ENCODE assay signal across 14 cellular contexts in the genomic region with DNA sequence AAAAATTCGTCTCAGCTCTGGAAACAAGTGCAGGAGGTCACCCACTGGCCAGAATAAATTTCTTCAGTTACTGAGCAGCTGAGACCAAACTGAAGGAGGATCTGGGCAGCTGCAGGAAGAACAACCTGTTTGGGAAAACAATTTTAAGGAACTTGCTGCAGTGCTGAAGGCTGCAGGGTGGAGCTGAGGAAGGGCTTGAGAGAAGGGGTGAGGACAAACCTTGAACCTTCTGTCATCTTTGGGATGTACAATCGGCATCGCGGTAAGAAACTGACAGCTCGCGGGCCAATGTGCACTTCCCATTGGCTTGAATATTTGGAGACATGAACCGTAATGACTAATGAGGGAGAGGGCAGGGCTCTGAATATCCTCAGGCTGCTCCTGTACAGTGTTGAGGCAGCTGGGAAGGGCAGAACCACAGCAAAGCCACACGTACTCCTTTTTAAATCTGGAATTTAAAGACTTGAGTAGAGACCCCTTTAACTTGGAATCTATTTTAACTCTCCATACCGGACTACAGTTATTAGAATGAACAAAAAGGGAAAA.
"Had no signal": no experiment of that assay in that cellular context is flagged by ENCODE, and none has a peak within 500 bp of the region (broad histone marks: within the 10 kb centered on the region; RNA-seq: fewer than 3 reads in every experiment).

No MANE protein-coding gene starts in this region.

- H2AFZ ChIP-seq: hepatocyte had no signal

- H3K4me3 Mint-ChIP-seq: activated CD8-positive, alpha-beta memory T cell treated with anti-CD3 and anti-CD28 coated beads, Interleukin-2, amount 10 ng/mL, durations not matched to agents 7 days and 5 days; activated naive CD4-positive, alpha-beta T cell treated with anti-CD3 and anti-CD28 coated beads, Interleukin-2, amount 10 ng/mL, durations not matched to agents 7 days and 5 days; activated T-cell treated with anti-CD3 and anti-CD28 coated beads, Interleukin-2, amount 50 U/mL, for 24 hours; natural killer cell; stimulated activated naive CD8-positive, alpha-beta T cell treated with anti-CD3 and anti-CD28 coated beads, Interleukin-15, Interleukin-2, amounts not matched to agents 100 ng/mL and 50 ng/mL, for 24 hours had no signal

- H3K4me2 ChIP-seq: hepatocyte had no signal

- H3K4me3 ChIP-seq: cardiac muscle cell, hepatocyte, mucosa of descending colon, right atrium auricular region, upper lobe of left lung had no signal

- H3K9me3 ChIP-seq: mucosa of descending colon, right atrium auricular region, upper lobe of left lung had no signal

- ATAC-seq: activated CD8-positive, alpha-beta memory T cell treated with anti-CD3 and anti-CD28 coated beads, Interleukin-2, amount 10 ng/mL, durations not matched to agents 7 days and 5 days; esophagus mucosa; mucosa of descending colon; natural killer cell had no signal

- H3K9me3 Mint-ChIP-seq: activated naive CD4-positive, alpha-beta T cell treated with anti-CD3 and anti-CD28 coated beads, Interleukin-2, amount 10 ng/mL, durations not matched to agents 7 days and 5 days; activated T-cell treated with anti-CD3 and anti-CD28 coated beads, Interleukin-2, amount 50 U/mL, for 24 hours; stimulated activated naive CD8-positive, alpha-beta T cell treated with anti-CD3 and anti-CD28 coated beads, Interleukin-15, Interleukin-2, amounts not matched to agents 100 ng/mL and 50 ng/mL, for 24 hours had no signal

- H3K36me3 Mint-ChIP-seq: activated CD8-positive, alpha-beta memory T cell treated with anti-CD3 and anti-CD28 coated beads, Interleukin-2, amount 10 ng/mL, durations not matched to agents 7 days and 5 days; activated naive CD4-positive, alpha-beta T cell treated with anti-CD3 and anti-CD28 coated beads, Interleukin-2, amount 10 ng/mL, durations not matched to agents 7 days and 5 days; natural killer cell had no signal

- DNase-seq: activated CD8-positive, alpha-beta memory T cell treated with anti-CD3 and anti-CD28 coated beads, Interleukin-2, amount 10 ng/mL, durations not matched to agents 7 days and 5 days; activated naive CD4-positive, alpha-beta T cell treated with anti-CD3 and anti-CD28 coated beads, Interleukin-2, amount 10 ng/mL, durations not matched to agents 7 days and 5 days; activated T-cell treated with anti-CD3 and anti-CD28 coated beads, Interleukin-2, amount 50 U/mL, for 24 hours; islet precursor cell; mammary epithelial cell; mucosa of descending colon; natural killer cell; occipital lobe; upper lobe of left lung had no signal

- H3K79me2 ChIP-seq: hepatocyte had no signal

- H3K4me1 Mint-ChIP-seq: activated CD8-positive, alpha-beta memory T cell treated with anti-CD3 and anti-CD28 coated beads, Interleukin-2, amount 10 ng/mL, durations not matched to agents 7 days and 5 days; activated naive CD4-positive, alpha-beta T cell treated with anti-CD3 and anti-CD28 coated beads, Interleukin-2, amount 10 ng/mL, durations not matched to agents 7 days and 5 days; natural killer cell had no signal

- H3K27ac ChIP-seq: cardiac muscle cell, hepatocyte, right atrium auricular region, upper lobe of left lung had no signal

- H3K27me3 ChIP-seq: cardiac muscle cell, hepatocyte, right atrium auricular region, upper lobe of left lung had no signal

- H3K36me3 ChIP-seq: cardiac muscle cell, right atrium auricular region, upper lobe of left lung had no signal

- H3K27me3 Mint-ChIP-seq: activated T-cell treated with anti-CD3 and anti-CD28 coated beads, Interleukin-2, amount 50 U/mL, for 24 hours; stimulated activated naive CD8-positive, alpha-beta T cell treated with anti-CD3 and anti-CD28 coated beads, Interleukin-15, Interleukin-2, amounts not matched to agents 100 ng/mL and 50 ng/mL, for 24 hours had no signal

- H3K27ac Mint-ChIP-seq: activated CD8-positive, alpha-beta memory T cell treated with anti-CD3 and anti-CD28 coated beads, Interleukin-2, amount 10 ng/mL, durations not matched to agents 7 days and 5 days; activated naive CD4-positive, alpha-beta T cell treated with anti-CD3 and anti-CD28 coated beads, Interleukin-2, amount 10 ng/mL, durations not matched to agents 7 days and 5 days; activated T-cell treated with anti-CD3 and anti-CD28 coated beads, Interleukin-2, amount 50 U/mL, for 24 hours; natural killer cell; stimulated activated naive CD8-positive, alpha-beta T cell treated with anti-CD3 and anti-CD28 coated beads, Interleukin-15, Interleukin-2, amounts not matched to agents 100 ng/mL and 50 ng/mL, for 24 hours had no signal

- H3K4me1 ChIP-seq: right atrium auricular region, upper lobe of left lung had no signal
